Comparison of ENCODE assay signal across 18 cellular contexts in the genomic region with DNA sequence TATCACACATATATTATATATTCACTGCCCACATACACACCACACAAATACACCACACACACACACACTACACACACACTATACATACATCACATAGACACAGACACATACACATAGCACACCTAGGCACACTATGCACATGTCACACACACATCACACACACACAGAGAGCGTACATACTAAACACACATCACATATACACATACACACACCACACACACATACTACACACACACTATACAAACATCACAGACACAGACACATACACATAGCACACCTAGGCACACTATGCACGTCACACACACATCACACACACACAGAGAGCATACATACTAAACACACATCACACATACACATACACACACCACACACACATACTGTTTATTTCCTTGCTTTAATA.
DNase-seq lines count a peak whose midpoint lies in the region; ATAC-seq, FAIRE-seq and TF ChIP-seq lines count a peak whose summit lies in the region.
"Had no signal": no experiment of that assay in that cellular context is flagged by ENCODE, and none has a peak within 500 bp of the region (broad histone marks: within the 10 kb centered on the region; RNA-seq: fewer than 3 reads in every experiment).

No MANE protein-coding gene starts in this region.

- TF ChIP-seq CTCF in HepG2 (CRISPR knock-in tag; IDR thresholded peaks at IDR 0.05) = no peak
- no peak for TF ChIP-seq CTCF in right lobe of liver (IDR thresholded peaks at IDR 0.05)
- no peak for TF ChIP-seq CTCF in HEK293 (tag by site-specific recombination; IDR thresholded peaks at IDR 0.05)
- TF ChIP-seq CTCF in H1 (IDR thresholded peaks at IDR 0.05; ENCODE audit: control extremely low read depth in 1 of 3, insufficient read depth in 1 of 3, low read depth in 1 of 3, low read length in 3 of 3) = no peak
- no peak for TF ChIP-seq CTCF in smooth muscle cell (IDR thresholded peaks at IDR 0.05; ENCODE audit: borderline replicate concordance, insufficient read depth, poor library complexity, severe bottlenecking)

- CTCF ChIA-PET in HepG2 (lab: Yijun Ruan, JAX; ENCODE audit: low intra/inter-chr PET ratio, low total read pairs) = no interaction called here
- CTCF ChIA-PET in HEK293 (lab: Yijun Ruan, JAX) = no interaction called here
- CTCF ChIA-PET in H1 (lab: Charles Lee; ENCODE audit: partially characterized antibody) = interaction anchor here (0.8 kb wide), 1 partner anchor 221 kb away, joined by 3 read pairs; no protein-coding TSS in a partner anchor

- no peak for ATAC-seq in HepG2
- no peak for ATAC-seq in right lobe of liver
- ATAC-seq in HG02610 (IDR thresholded peaks at IDR 0.05; ENCODE audit: unreplicated experiment) = no peak
- ATAC-seq: A549; CD8-positive, alpha-beta T cell had no signal

- peak overlapping the region; percentile 57; the same call in 1 of the 2 replicates for H2AK5ac ChIP-seq in H1 (ENCODE audit: low read depth, low read length)

- H4K20me1 ChIP-seq in HepG2 (ENCODE audit: insufficient read depth, low read length) = no peaks in the 10 kb centered on the region
- H4K20me1 ChIP-seq in H1 (replicated peaks in 1 of 2; ENCODE audit: control insufficient read depth in 1 of 2, insufficient read depth in 2 of 2, low read length in 2 of 2) = peaks cover 0 to 14% of the 10 kb centered on the region in 2 experiments
- H4K20me1 ChIP-seq in smooth muscle cell (ENCODE audit: low read depth) = no peaks in the 10 kb centered on the region

- H3K27ac ChIP-seq in HepG2 (ENCODE audit: extremely low read length, insufficient read depth, low read length) (no peak overlapping the region), right lobe of liver (no peak overlapping the region), HEK293 (ENCODE audit: extremely low read depth, low read depth, low read length) (no peak overlapping the region), H1 (ENCODE audit: low read depth, low read length) (no peak overlapping the region), smooth muscle cell (ENCODE audit: low read depth) (no peak overlapping the region)
- H3K27ac ChIP-seq: 22Rv1, A549, GM23248, HL-60 had no signal

- 0 out of 2 replicates have a peak overlapping the region, but pooled peaks have one; percentile 2 for H2BK12ac ChIP-seq in H1 (ENCODE audit: low read depth, low read length)

- H4K8ac ChIP-seq in H1 (ENCODE audit: extremely low read depth, insufficient read depth, low read length) = no peak overlapping the region

- H3K9me3 ChIP-seq in HepG2 (ENCODE audit: low read length) (no peaks in the 10 kb centered on the region), right lobe of liver (no peaks in the 10 kb centered on the region), HEK293 (ENCODE audit: control insufficient read depth, insufficient read depth, low read depth, low read length) (no peaks in the 10 kb centered on the region), H1 (ENCODE audit: insufficient read depth in 2 of 2, low read depth in 1 of 2, low read length in 1 of 2) (no peaks in the 10 kb centered on the region; a peak in 1 of 4 replicates), smooth muscle cell (replicated peaks; ENCODE audit: low read depth) (no peaks in the 10 kb centered on the region)
- H3K9me3 ChIP-seq: A549 had no signal

- H2AFZ ChIP-seq in HepG2 (ENCODE audit: low read length) = no peak overlapping the region
- no peak overlapping the region for H2AFZ ChIP-seq in H1 (ENCODE audit: low read length)
- no peak overlapping the region for H2AFZ ChIP-seq in smooth muscle cell (ENCODE audit: low read depth)
- H2AFZ ChIP-seq: GM23248 had no signal

- in situ Hi-C loops in HepG2 (cut with HindIII; ENCODE audit: extremely low pct_ligation_motif_present, low pct_unique_long_range_greater_than_20kb) = no loop called here

- H3K4me3 ChIP-seq in HepG2 (replicated peaks in 1 of 3; ENCODE audit: insufficient read depth in 1 of 3, low read depth in 2 of 3, low read length in 3 of 3) (no peak overlapping the region), right lobe of liver (no peak overlapping the region), HEK293 (ENCODE audit: low read depth, low read length) (no peak overlapping the region), H1 (ENCODE audit: extremely low read depth in 1 of 4, insufficient read depth in 2 of 4, low read depth in 3 of 4, low read length in 4 of 4) (no peak overlapping the region), smooth muscle cell (no peak overlapping the region)
- H3K4me3 ChIP-seq: A549, GM23248 had no signal

- H3F3A ChIP-seq in smooth muscle cell (ENCODE audit: low read depth) = no peaks in the 10 kb centered on the region

- no TSS peak for BruUV-seq in HepG2 (replicated peaks; lab: Mats Ljungman, UMichigan)

- peak overlapping the region; percentile 99 for H3K56ac ChIP-seq in H1 (replicated peaks; ENCODE audit: insufficient read length, low read depth, low read length)

- H3K79me2 ChIP-seq in HepG2 (ENCODE audit: insufficient read depth, low read length) (no peaks in the 10 kb centered on the region), H1 (ENCODE audit: control insufficient read depth in 1 of 2, insufficient read depth in 2 of 2, low read length in 2 of 2) (peaks cover 0 to 7% of the 10 kb centered on the region in 2 experiments; a peak in 1 of 4 replicates), smooth muscle cell (ENCODE audit: low read depth) (no peaks in the 10 kb centered on the region)

- H3K4me1 ChIP-seq in HepG2 (ENCODE audit: insufficient read depth, low read length) (no peaks in the 10 kb centered on the region), right lobe of liver (peaks cover 0 to 19% (median 5%) of the 10 kb centered on the region in 4 donors), HEK293 (ENCODE audit: control insufficient read depth, insufficient read depth, low read length) (no peaks in the 10 kb centered on the region), H1 (replicated peaks in 1 of 4; ENCODE audit: control insufficient read depth in 3 of 4, insufficient read depth in 4 of 4, low read length in 3 of 4) (no peaks in the 10 kb centered on the region), smooth muscle cell (ENCODE audit: low read depth) (no peaks in the 10 kb centered on the region)
- H3K4me1 ChIP-seq: A549 had no signal

- WGBS in HepG2 (ENCODE audit: low lambda C conversion rate) = 27% methylated on average over 2 of the region's 2 CpGs
- WGBS in right lobe of liver (ENCODE audit: insufficient coverage, low coverage, low lambda C conversion rate, missing lambda C conversion rate) = 88% methylated on average over 2 of the region's 2 CpGs
- 82% methylated on average over 2 of the region's 2 CpGs; no CpG with 5 or more reads in 1 of the 2 experiments for WGBS in H1 (ENCODE audit: extremely low coverage in 1 of 2, insufficient coverage in 1 of 2, insufficient read length in 1 of 2, insufficient replicate concordance in 2 of 2, low coverage in 1 of 2, low lambda C conversion rate in 2 of 2, missing lambda C conversion rate in 1 of 2), 2 experiments
- 93% methylated on average over 2 of the region's 2 CpGs for WGBS in smooth muscle cell (ENCODE audit: low lambda C conversion rate)

- no peak overlapping the region for H2BK20ac ChIP-seq in H1 (ENCODE audit: low read length)

- H2BK5ac ChIP-seq in H1 (ENCODE audit: low read depth, low read length) = no peak overlapping the region

- no peak overlapping the region for H3K18ac ChIP-seq in H1 (ENCODE audit: extremely low read depth, low read length)

- H3K36me3 ChIP-seq in HepG2 (replicated peaks in 1 of 2; ENCODE audit: control insufficient read depth in 1 of 2, insufficient read depth in 2 of 2, low read length in 2 of 2) (no peaks in the 10 kb centered on the region), right lobe of liver (no peaks in the 10 kb centered on the region), HEK293 (ENCODE audit: control insufficient read depth in 2 of 2, insufficient read depth in 1 of 2, low read length in 2 of 2) (no peaks in the 10 kb centered on the region), H1 (ENCODE audit: control insufficient read depth in 2 of 4, insufficient read depth in 4 of 4, low read length in 3 of 4) (peaks cover 0 to 6% (median 0%) of the 10 kb centered on the region in 4 experiments; a peak in 1 of 8 replicates), smooth muscle cell (ENCODE audit: low read depth) (no peaks in the 10 kb centered on the region)

- no peak overlapping the region for H4K91ac ChIP-seq in H1 (replicated peaks; ENCODE audit: insufficient read length, low read length)

- TF ChIP-seq RAD21 in HepG2 (CRISPR knock-in tag; IDR thresholded peaks at IDR 0.05) (no peak), H1 (IDR thresholded peaks at IDR 0.05 in 1 of 2, conservative IDR thresholded peaks at IDR 0.05 in 1 of 2; ENCODE audit: low read depth in 2 of 2, low read length in 2 of 2) (no peak)

- POLR2A ChIA-PET in HepG2 (lab: Yijun Ruan, JAX) (no interaction called here), HEK293 (lab: Yijun Ruan, JAX) (no interaction called here), H1 (lab: Charles Lee; ENCODE audit: partially characterized antibody) (interaction anchor here (0.6 kb wide), 1 partner anchor 542 kb away, joined by 3 read pairs; no protein-coding TSS in a partner anchor)

- H3K27me3 ChIP-seq in HepG2 (ENCODE audit: control insufficient read depth in 1 of 2, insufficient read depth in 2 of 2, low read length in 2 of 2) = peaks cover 0 to 4% of the 10 kb centered on the region in 2 experiments; a peak in 1 of 5 replicates
- no peaks in the 10 kb centered on the region for H3K27me3 ChIP-seq in right lobe of liver
- peaks cover 0 to 2% (median 0%) of the 10 kb centered on the region in 4 experiments; a peak in 1 of 7 replicates for H3K27me3 ChIP-seq in H1 (replicated peaks in 1 of 4; ENCODE audit: control insufficient read depth in 3 of 4, extremely low read depth in 1 of 4, insufficient read depth in 3 of 4, low read length in 3 of 4)
- H3K27me3 ChIP-seq in smooth muscle cell (ENCODE audit: low read depth) = no peaks in the 10 kb centered on the region

- H3K4ac ChIP-seq in H1 (replicated peaks; ENCODE audit: insufficient read length, low read depth, low read length) = peak overlapping the region; percentile 32

- no peak overlapping the region for H2BK120ac ChIP-seq in H1 (replicated peaks; ENCODE audit: low read depth, low read length)

- H3K14ac ChIP-seq in H1 (ENCODE audit: insufficient read length) = no peak overlapping the region

- H3K4me2 ChIP-seq in HepG2 (ENCODE audit: low read depth, low read length) (no peak overlapping the region), H1 (ENCODE audit: insufficient read depth in 1 of 2, low read depth in 2 of 2, low read length in 2 of 2) (no peak overlapping the region), smooth muscle cell (no peak overlapping the region)
- H3K4me2 ChIP-seq: A549 had no signal

- 0 out of 2 replicates have a peak overlapping the region, but pooled peaks have one; percentile 2 for H2BK15ac ChIP-seq in H1 (ENCODE audit: low read length)

- no peak for FAIRE-seq in HepG2 (lab: Jason Lieb, UNC)
- FAIRE-seq in H1 (lab: Jason Lieb, UNC) = no peak
- FAIRE-seq: A549, G401.6 had no signal

- no peak for DNase-seq in HepG2 (ENCODE audit: low spot score)
- no peak for DNase-seq in right lobe of liver
- DNase-seq in H1 (ENCODE audit: low read depth in 1 of 2, low spot score in 2 of 2) = no peak
- DNase-seq in smooth muscle cell (lab: John Stamatoyannopoulos, UW; ENCODE audit: unreplicated experiment) = no peak
- DNase-seq in H4 (ENCODE audit: low spot score) = no peak
- DNase-seq: AML-193; Calu3; CD8-positive, alpha-beta T cell; GM23248; H7; Kasumi-1; KG1 had no signal

- intact Hi-C loops in HepG2 (cut with micrococcal nuclease; ENCODE audit: unreplicated experiment) = no loop called here
- intact Hi-C loops in right lobe of liver (cut with DNase I) = no loop called here

- TF ChIP-seq POLR2A in HepG2 (IDR thresholded peaks at IDR 0.05; ENCODE audit: insufficient read depth in 1 of 2, low read depth in 2 of 2, low read length in 2 of 2) (no peak), right lobe of liver (IDR thresholded peaks at IDR 0.05) (no peak), H1 (IDR thresholded peaks at IDR 0.05; ENCODE audit: control extremely low read depth in 1 of 2, low read depth in 2 of 2, low read length in 2 of 2) (no peak)

- H3K79me1 ChIP-seq in H1 (ENCODE audit: low read depth, low read length) = 0 out of 2 replicates have a peak, but pooled peaks cover 2% of the 10 kb centered on the region

- no peak overlapping the region for H3K23ac ChIP-seq in H1 (ENCODE audit: insufficient read length)

- no peak overlapping the region for H4K5ac ChIP-seq in H1 (ENCODE audit: insufficient read length, low read depth, low read length)

- H3K9ac ChIP-seq in HepG2 (ENCODE audit: insufficient read depth, low read depth, low read length) = no peak overlapping the region
- H3K9ac ChIP-seq in H1 (replicated peaks in 1 of 4; ENCODE audit: extremely low read depth in 1 of 4, low read depth in 3 of 4, low read length in 3 of 4) = no peak overlapping the region
- no peak overlapping the region for H3K9ac ChIP-seq in smooth muscle cell (ENCODE audit: low read depth)
- H3K9ac ChIP-seq: GM23248 had no signal

- TF ChIP-seq EP300 in HepG2 (IDR thresholded peaks at IDR 0.05; ENCODE audit: low read depth in 2 of 2, low read length in 2 of 2) (no peak), HepG2 (CRISPR knock-in tag; IDR thresholded peaks at IDR 0.05; ENCODE audit: borderline replicate concordance) (no peak), H1 (IDR thresholded peaks at IDR 0.05; ENCODE audit: borderline replicate concordance in 1 of 2, low read depth in 2 of 2, low read length in 2 of 2) (no peak)

- peaks cover 15% of the 10 kb centered on the region for H3K23me2 ChIP-seq in H1 (ENCODE audit: low read depth, low read length)
